Comparison of ENCODE assay signal across 8 cellular contexts in genomic region chr9:129640086-129640870, GRCh38. TPM values are rescaled to one million over a fixed set of nuclear protein-coding genes. Genes with fewer than 3 reads are reported as not detected.
DNase-seq lines count a peak whose midpoint lies in the region; ATAC-seq and TF ChIP-seq lines count a peak whose summit lies in the region.

No MANE protein-coding gene starts in this region.

- BruUV-seq in Caco-2 (replicated peaks; lab: Mats Ljungman, UMichigan), result no TSS peak

- intact Hi-C loops in Caco-2 (cut with micrococcal nuclease; ENCODE audit: unreplicated experiment), result no loop called here

- peaks cover 60% of the 10 kb centered on the region for H3K36me3 Mint-ChIP-seq in Caco-2 (ENCODE audit: insufficient read depth, unreplicated experiment)

- in situ Hi-C loops in astrocyte of the cerebellum (cut with HindIII; ENCODE audit: low sequenced_read_pairs), result no loop called here

- peaks cover 6% of the 10 kb centered on the region for H3K4me1 Mint-ChIP-seq in Caco-2 (ENCODE audit: low read depth, unreplicated experiment)

- H3K9me3 Mint-ChIP-seq in Caco-2 (ENCODE audit: unreplicated experiment), result no peaks in the 10 kb centered on the region

- no peak for TF ChIP-seq CTCF in Caco-2 (IDR thresholded peaks at IDR 0.05; ENCODE audit: insufficient read depth in 1 of 2, low read depth in 1 of 2, low read length in 1 of 2, severe bottlenecking in 1 of 2, unreplicated experiment in 1 of 2)
- no peak for TF ChIP-seq CTCF in astrocyte of the cerebellum (IDR thresholded peaks at IDR 0.05; ENCODE audit: low read depth, low read length, missing control alignments)

- DNase-seq in Caco-2 (no peak), NCI-H1417 (lab: John Stamatoyannopoulos, UW) (peak in 2 of 3 experiments; percentile 87 to 97), astrocyte of the cerebellum (ENCODE audit: low read depth) (peak; percentile 86), globus pallidus (ENCODE audit: low spot score) (no peak), NAMALWA (ENCODE audit: low spot score) (no peak)
- no peak for DNase-seq in stimulated activated naive CD4-positive, alpha-beta T cell treated with Interleukin-2 at 50 U/mL for 16 hours (lab: John Stamatoyannopoulos, UW)

- WGBS in mesodermal cell (ENCODE audit: insufficient coverage in 2 of 2), 2 experiments, result 92 to 95% methylated on average over 21 of the region's 25 CpGs

- no peak for ATAC-seq in GM18861 (IDR thresholded peaks at IDR 0.05; ENCODE audit: unreplicated experiment)

- CTCF ChIA-PET in Caco-2 (lab: Charles Lee), result interaction anchor here (1.4 to 1.6 kb wide), 2 partner anchors 10 to 16 kb away, joined by 4 to 5 read pairs; no protein-coding TSS in a partner anchor

- H3K36me3 ChIP-seq in Caco-2 (ENCODE audit: control insufficient read depth, insufficient read depth, low read length), result no peaks in the 10 kb centered on the region
- peaks cover 47% of the 10 kb centered on the region for H3K36me3 ChIP-seq in mesodermal cell (ENCODE audit: control insufficient read depth, insufficient read depth, low read length)

- no peaks in the 10 kb centered on the region for H3K27me3 ChIP-seq in Caco-2 (replicated peaks; ENCODE audit: control insufficient read depth, insufficient read depth, low read length)

- no peaks in the 10 kb centered on the region for H3K27me3 Mint-ChIP-seq in Caco-2 (ENCODE audit: insufficient read depth, unreplicated experiment)

- H3K4me3 Mint-ChIP-seq in Caco-2 (ENCODE audit: unreplicated experiment), result peak overlapping the region; percentile 89

- H3K4me1 ChIP-seq in Caco-2, result peaks cover 3% of the 10 kb centered on the region; the same call in 1 of the 2 replicates
- H3K4me1 ChIP-seq in mesodermal cell (ENCODE audit: control insufficient read depth, insufficient read depth, low read length, poor library complexity, severe bottlenecking), result peaks cover 8% of the 10 kb centered on the region

- H3K4me3 ChIP-seq in Caco-2 (ENCODE audit: low read depth, low read length) (peak overlapping the region; percentile 99), astrocyte of the cerebellum (ENCODE audit: low read depth, low read length) (peak overlapping the region; percentile 94), mesodermal cell (ENCODE audit: extremely low read depth, insufficient read depth, low read length, poor library complexity, severe bottlenecking) (peak overlapping the region; percentile 100)

- POLR2A ChIA-PET in Caco-2 (lab: Charles Lee), result no interaction called here

- H3K9me3 ChIP-seq in Caco-2, result no peaks in the 10 kb centered on the region
- H3K9me3 ChIP-seq in mesodermal cell (ENCODE audit: control insufficient read depth, low read length), result no peaks in the 10 kb centered on the region

- no peak overlapping the region for H3K27ac Mint-ChIP-seq in Caco-2 (ENCODE audit: unreplicated experiment)

- no peak overlapping the region for H3K27ac ChIP-seq in mesodermal cell (ENCODE audit: low read depth, low read length, severe bottlenecking)

RNA-seq across cellular contexts. Expression of gene ASB6, which starts 1.7 kb away (rescaled TPM):
- 17.4 and 18.1 TPM in 2 replicates for total RNA-seq in Caco-2 (2022)
- 16.8 TPM for polyA plus RNA-seq in mesodermal cell (2013, experiment 1 of 2)
- polyA plus RNA-seq in mesodermal cell (2013, experiment 2 of 2), result 13.4 TPM

RNA-seq across cellular contexts. Expression of gene NTMT1, which starts 14.3 kb away (rescaled TPM):
- 44.1 and 51.6 TPM in 2 replicates for total RNA-seq in Caco-2 (2022)
- 60.6 TPM for polyA plus RNA-seq in mesodermal cell (2013, experiment 1 of 2)
- 49.5 TPM for polyA plus RNA-seq in mesodermal cell (2013, experiment 2 of 2)

RNA-seq across cellular contexts. Expression of gene C9orf50, which starts 19.4 kb away (rescaled TPM):
- not detected in 2 replicates for total RNA-seq in Caco-2 (2022)
- 0.29 TPM for polyA plus RNA-seq in mesodermal cell (2013, experiment 1 of 2)
- not detected for polyA plus RNA-seq in mesodermal cell (2013, experiment 2 of 2)

RNA-seq across cellular contexts. Expression of gene PRRX2, which starts 25.2 kb away (rescaled TPM):
- not detected in 2 replicates for total RNA-seq in Caco-2 (2022)
- 19.4 TPM for polyA plus RNA-seq in mesodermal cell (2013, experiment 1 of 2)
- 14.9 TPM for polyA plus RNA-seq in mesodermal cell (2013, experiment 2 of 2)

Comparison
In these comparisons a context has a peak if more than half of its experiments do, and no peak if none do; other contexts are left out.
1. DNase-seq: peak in NCI-H1417 (2 of 3) and astrocyte of the cerebellum (single experiment); none in Caco-2 (0 of 2), globus pallidus (single experiment), NAMALWA (single experiment) and stimulated activated naive CD4-positive, alpha-beta T cell treated with Interleukin-2 at 50 U/mL for 16 hours (single experiment).
2. Peak in every context shown above with its lines, with median percentiles within 50 percentile points of each other: H3K4me3 ChIP-seq.